14 cellular contexts compared by ENCODE assay signal in genomic region chr5:68565427-68565826, GRCh38.
DNase-seq lines count a peak whose midpoint lies in the region; ATAC-seq and TF ChIP-seq lines count a peak whose summit lies in the region.
"Had no signal": no experiment of that assay in that cellular context is flagged by ENCODE, and none has a peak within 500 bp of the region (broad histone marks: within the 10 kb centered on the region; RNA-seq: fewer than 3 reads in every experiment).

No MANE protein-coding gene starts in this region.

- no peaks in the 10 kb centered on the region for H3K27me3 ChIP-seq in ascending aorta
- H3K27me3 ChIP-seq: neural progenitor cell, Peyer's patch, tibial nerve had no signal

- no peaks in the 10 kb centered on the region for H3K36me3 ChIP-seq in ascending aorta
- H3K36me3 ChIP-seq: neural progenitor cell, Peyer's patch, tibial nerve had no signal

- no peaks in the 10 kb centered on the region for H3K4me1 Mint-ChIP-seq in activated T-helper 2 cell treated with anti-CD3 and anti-CD28 coated beads, Interferon-gamma antibody, Interleukin-2, Interleukin-4, amounts not matched to agents 10 μg/mL and 5 μg/mL and 100 μg/mL, durations not matched to agents 14 hours and 24 hours and 36 hours (ENCODE audit: low read depth)
- H3K4me1 Mint-ChIP-seq: activated naive CD8-positive, alpha-beta T cell treated with anti-CD3 and anti-CD28 coated beads, Interleukin-2, amount 10 ng/mL, durations not matched to agents 7 days and 5 days had no signal

- peaks cover 7% of the 10 kb centered on the region for H3K9me3 Mint-ChIP-seq in activated T-helper 2 cell treated with anti-CD3 and anti-CD28 coated beads, Interferon-gamma antibody, Interleukin-2, Interleukin-4, amounts not matched to agents 10 μg/mL and 5 μg/mL and 100 μg/mL, durations not matched to agents 14 hours and 24 hours and 36 hours

- no peaks in the 10 kb centered on the region for H3K4me1 ChIP-seq in ascending aorta
- H3K4me1 ChIP-seq: neural progenitor cell, Peyer's patch had no signal

- ATAC-seq in GM21390 (IDR thresholded peaks at IDR 0.05; ENCODE audit: unreplicated experiment) (peak; percentile 71), HG03159 (IDR thresholded peaks at IDR 0.05; ENCODE audit: unreplicated experiment) (peak; percentile 73), Right ventricle myocardium superior (ENCODE audit: poor library complexity) (no peak), GM19035 (IDR thresholded peaks at IDR 0.05; ENCODE audit: unreplicated experiment) (no peak)
- ATAC-seq: K562 had no signal

- no peak for TF ChIP-seq CTCF in ascending aorta (IDR thresholded peaks at IDR 0.05)

- no peak overlapping the region for H3K27ac ChIP-seq in ascending aorta
- H3K27ac ChIP-seq: neural progenitor cell, Peyer's patch, tibial nerve had no signal

- DNase-seq in ELF-1 (ENCODE audit: low read depth, low spot score) (peak; percentile 22), SK-N-DZ (ENCODE audit: low spot score) (peak; percentile 9), ascending aorta (ENCODE audit: low spot score in 2 of 2) (no peak), Right ventricle myocardium superior (no peak)
- DNase-seq in activated T-helper 2 cell treated with anti-CD3 and anti-CD28 coated beads, Interferon-gamma antibody, Interleukin-2, Interleukin-4, amounts not matched to agents 10 μg/mL and 5 μg/mL and 100 μg/mL, durations not matched to agents 14 hours and 24 hours and 36 hours (ENCODE audit: low spot score) = no peak
- DNase-seq: activated naive CD8-positive, alpha-beta T cell treated with anti-CD3 and anti-CD28 coated beads, Interleukin-2, amount 10 ng/mL, durations not matched to agents 7 days and 5 days; CD4-positive, alpha-beta T cell had no signal

- intact Hi-C loops in activated T-helper 2 cell treated with anti-CD3 and anti-CD28 coated beads, Interferon-gamma antibody, Interleukin-2, Interleukin-4, amounts not matched to agents 10 μg/mL and 5 μg/mL and 100 μg/mL, durations not matched to agents 14 hours and 24 hours and 36 hours (cut with micrococcal nuclease) = no loop called here
- intact Hi-C loops in ascending aorta (cut with DNase I) = no loop called here
- intact Hi-C loops in Right ventricle myocardium superior (cut with DNase I) = no loop called here

- no peak overlapping the region for H3K4me3 Mint-ChIP-seq in activated T-helper 2 cell treated with anti-CD3 and anti-CD28 coated beads, Interferon-gamma antibody, Interleukin-2, Interleukin-4, amounts not matched to agents 10 μg/mL and 5 μg/mL and 100 μg/mL, durations not matched to agents 14 hours and 24 hours and 36 hours (ENCODE audit: low read depth)
- H3K4me3 Mint-ChIP-seq: activated naive CD8-positive, alpha-beta T cell treated with anti-CD3 and anti-CD28 coated beads, Interleukin-2, amount 10 ng/mL, durations not matched to agents 7 days and 5 days; CD4-positive, alpha-beta T cell had no signal

- H3K27me3 Mint-ChIP-seq in activated T-helper 2 cell treated with anti-CD3 and anti-CD28 coated beads, Interferon-gamma antibody, Interleukin-2, Interleukin-4, amounts not matched to agents 10 μg/mL and 5 μg/mL and 100 μg/mL, durations not matched to agents 14 hours and 24 hours and 36 hours (ENCODE audit: low read depth) = no peaks in the 10 kb centered on the region
- H3K27me3 Mint-ChIP-seq: CD4-positive, alpha-beta T cell had no signal

- H3K36me3 Mint-ChIP-seq in activated T-helper 2 cell treated with anti-CD3 and anti-CD28 coated beads, Interferon-gamma antibody, Interleukin-2, Interleukin-4, amounts not matched to agents 10 μg/mL and 5 μg/mL and 100 μg/mL, durations not matched to agents 14 hours and 24 hours and 36 hours (ENCODE audit: low read depth) = no peaks in the 10 kb centered on the region
- H3K36me3 Mint-ChIP-seq: activated naive CD8-positive, alpha-beta T cell treated with anti-CD3 and anti-CD28 coated beads, Interleukin-2, amount 10 ng/mL, durations not matched to agents 7 days and 5 days had no signal

- H3K4me3 ChIP-seq in ascending aorta = no peak overlapping the region
- H3K4me3 ChIP-seq: K562, neural progenitor cell, Peyer's patch, tibial nerve had no signal

- no peak overlapping the region for H3K27ac Mint-ChIP-seq in activated T-helper 2 cell treated with anti-CD3 and anti-CD28 coated beads, Interferon-gamma antibody, Interleukin-2, Interleukin-4, amounts not matched to agents 10 μg/mL and 5 μg/mL and 100 μg/mL, durations not matched to agents 14 hours and 24 hours and 36 hours
- H3K27ac Mint-ChIP-seq: activated naive CD8-positive, alpha-beta T cell treated with anti-CD3 and anti-CD28 coated beads, Interleukin-2, amount 10 ng/mL, durations not matched to agents 7 days and 5 days; CD4-positive, alpha-beta T cell; neural progenitor cell had no signal

- H3K9me3 ChIP-seq in ascending aorta = peaks cover 0 to 12% of the 10 kb centered on the region in 2 donors
- H3K9me3 ChIP-seq: Peyer's patch had no signal

Comparison
In these comparisons a context has a peak if more than half of its experiments do, and no peak if none do; other contexts are left out.
1. DNase-seq: peak in ELF-1 (single experiment) and SK-N-DZ (single experiment); none in activated T-helper 2 cell treated with anti-CD3 and anti-CD28 coated beads, Interferon-gamma antibody, Interleukin-2, Interleukin-4, amounts not matched to agents 10 μg/mL and 5 μg/mL and 100 μg/mL, durations not matched to agents 14 hours and 24 hours and 36 hours (single experiment), ascending aorta (0 of 2) and Right ventricle myocardium superior (single experiment).
2. ATAC-seq: peak in GM21390 (single experiment) and HG03159 (single experiment); none in Right ventricle myocardium superior (single experiment) and GM19035 (single experiment).